ENCODE assay signal across 17 cellular contexts in the genomic region with DNA sequence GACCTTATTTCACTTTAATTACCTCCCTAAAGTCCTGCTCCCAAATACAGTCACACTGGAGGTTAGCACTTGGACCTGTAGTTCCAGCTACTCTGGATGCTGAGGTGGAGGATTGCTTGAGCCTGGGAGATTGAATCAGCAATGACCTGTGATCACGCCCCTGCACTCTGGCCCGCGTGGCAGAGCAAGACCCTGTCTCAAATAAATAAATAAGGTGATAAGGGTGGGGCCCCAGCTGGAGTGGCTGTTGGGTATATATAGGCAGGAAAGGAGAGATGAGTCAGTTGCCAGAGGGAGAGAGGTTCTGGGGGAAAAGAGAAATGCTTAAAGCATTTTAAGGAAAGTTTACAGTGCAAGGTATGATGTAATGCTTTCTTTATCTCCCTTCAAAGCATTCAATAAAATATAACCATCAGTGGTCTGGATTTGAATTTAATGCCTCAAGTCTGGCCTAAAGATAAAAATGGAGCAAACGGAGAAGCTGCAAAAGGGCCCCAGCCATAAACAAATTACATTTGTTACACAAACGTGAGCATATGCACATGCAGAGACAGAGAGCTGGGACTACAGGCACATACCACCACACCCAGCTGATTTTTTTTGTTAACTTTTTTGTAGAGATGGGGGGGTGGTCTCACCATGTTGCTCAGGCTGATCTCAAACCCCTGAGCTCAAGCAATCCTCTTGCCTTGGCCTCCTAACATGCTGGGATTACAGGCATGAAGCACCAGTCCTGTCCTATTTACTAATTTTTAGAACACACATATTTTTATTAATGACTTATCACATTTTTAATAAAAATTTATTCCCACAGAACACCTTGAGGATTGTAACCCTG. TPM values are rescaled to one million over a fixed set of nuclear protein-coding genes. Genes with fewer than 3 reads are reported as not detected.
DNase-seq lines count a peak whose midpoint lies in the region; TF ChIP-seq lines count a peak whose summit lies in the region.
"Had no signal": no experiment of that assay in that cellular context is flagged by ENCODE, and none has a peak within 500 bp of the region (broad histone marks: within the 10 kb centered on the region; RNA-seq: fewer than 3 reads in every experiment).

No MANE protein-coding gene starts in this region.

- no peak overlapping the region for H3K4me2 ChIP-seq in fibroblast of lung (ENCODE audit: extremely low read depth, insufficient read depth, low read length)

- H3K36me3 ChIP-seq in fibroblast of lung (ENCODE audit: control insufficient read depth, insufficient read depth, low read length) = no peaks in the 10 kb centered on the region
- no peaks in the 10 kb centered on the region for H3K36me3 ChIP-seq in thyroid gland
- H3K36me3 ChIP-seq: lower lobe of right lung, vagina, WERI-Rb-1 had no signal

- no peak overlapping the region for H3K27ac ChIP-seq in fibroblast of lung (ENCODE audit: insufficient read depth, low read length)
- no peak overlapping the region for H3K27ac ChIP-seq in thyroid gland
- H3K27ac ChIP-seq: dorsolateral prefrontal cortex, lower lobe of right lung, vagina, WERI-Rb-1 had no signal

- no peak for TF ChIP-seq POLR2A in thyroid gland (IDR thresholded peaks at IDR 0.05)

- H3K9ac ChIP-seq in fibroblast of lung (ENCODE audit: insufficient read depth, low read length) = no peak overlapping the region

- no peaks in the 10 kb centered on the region for H3K79me2 ChIP-seq in fibroblast of lung (ENCODE audit: control insufficient read depth, insufficient read depth, low read length)

- no peaks in the 10 kb centered on the region for H3K4me1 ChIP-seq in fibroblast of lung (ENCODE audit: control insufficient read depth, extremely low read depth, insufficient read depth, low read length)
- no peaks in the 10 kb centered on the region for H3K4me1 ChIP-seq in thyroid gland
- H3K4me1 ChIP-seq: lower lobe of right lung had no signal

- intact Hi-C loops in posterior vena cava (cut with DNase I) (loop anchor here in 1 of 2 donors (10.0 kb wide), 1 partner anchor 105 kb away; no protein-coding TSS in a partner anchor), thyroid gland (cut with DNase I) (loop anchor here (10.0 kb wide), 1 partner anchor 155 kb away; no protein-coding TSS in a partner anchor)

- TF ChIP-seq CTCF in fibroblast of lung (conservative IDR thresholded peaks at IDR 0.05 in 1 of 2, IDR thresholded peaks at IDR 0.05 in 1 of 2; ENCODE audit: low read depth in 1 of 2, low read length in 2 of 2) = no peak
- TF ChIP-seq CTCF in thyroid gland (IDR thresholded peaks at IDR 0.05) = no peak

- WGBS in thyroid gland, 2 donors = 79 to 92% methylated on average over 5 of the region's 5 CpGs

- H3K27me3 ChIP-seq in fibroblast of lung (ENCODE audit: control insufficient read depth, insufficient read depth, low read length) (no peaks in the 10 kb centered on the region), thyroid gland (no peaks in the 10 kb centered on the region)
- H3K27me3 ChIP-seq: dorsolateral prefrontal cortex, vagina had no signal

- H3K9me3 ChIP-seq in fibroblast of lung (ENCODE audit: control insufficient read depth, insufficient read depth, low read depth, low read length) = no peaks in the 10 kb centered on the region
- H3K9me3 ChIP-seq in thyroid gland = no peaks in the 10 kb centered on the region
- H3K9me3 ChIP-seq: lower lobe of right lung, vagina had no signal

- DNase-seq in EL (peak; percentile 73), OCI-M1 (lab: John Stamatoyannopoulos, UW) (peak; percentile 26), fibroblast of lung (ENCODE audit: low read depth in 2 of 2) (peak; percentile 27 to 47), renal cortical epithelial cell (ENCODE audit: low read depth) (peak; percentile 18), posterior vena cava (ENCODE audit: low spot score) (no peak), NCI-H2029 (lab: John Stamatoyannopoulos, UW) (no peak), thyroid gland (no peak)
- no peak for DNase-seq in activated CD4-positive, alpha-beta T cell treated with anti-CD3 and anti-CD28 coated beads for 4 hours
- DNase-seq: activated CD8-positive, alpha-beta memory T cell treated with anti-CD3 and anti-CD28 coated beads for 24 hours; DMS79 treated with DMSO at 0.1 percent for 48 hours; dorsolateral prefrontal cortex; lower lobe of right lung; NCI-H1417; NCI-H345; WERI-Rb-1 had no signal

- H3K4me3 ChIP-seq in fibroblast of lung (replicated peaks in 1 of 4; ENCODE audit: control extremely low read depth in 1 of 4, insufficient read depth in 1 of 4, low read depth in 3 of 4, low read length in 4 of 4) (no peak overlapping the region), thyroid gland (replicated peaks in 1 of 3) (no peak overlapping the region)
- H3K4me3 ChIP-seq: dorsolateral prefrontal cortex, lower lobe of right lung, vagina had no signal

- H2AFZ ChIP-seq in fibroblast of lung (ENCODE audit: low read length) = no peak overlapping the region

- no peaks in the 10 kb centered on the region for H4K20me1 ChIP-seq in fibroblast of lung (ENCODE audit: control insufficient read depth, extremely low read depth, insufficient read depth, low read length)

RNA-seq across cellular contexts. Expression of gene PM20D2, which starts 6.1 kb away (rescaled TPM):
- total RNA-seq in fibroblast of lung (9.0 and 10.1 TPM in 2 replicates), renal cortical epithelial cell (21.5 and 28.7 TPM in 2 replicates), posterior vena cava (10 to 100 TPM in 1 of 2 donors, 1 to 10 TPM in 1; 9.1 to 14.0 TPM), thyroid gland (10 to 100 TPM; 21.5 to 33.3 (median 28.6) TPM)
- polyA plus RNA-seq in fibroblast of lung = 3.9 and 6.0 TPM in 2 replicates
- polyA plus RNA-seq in fibroblast of lung (2012) = 2.2 and 3.9 TPM in 2 replicates
- polyA minus RNA-seq in fibroblast of lung (ENCODE audit: low replicate concordance) = 1.6 and 2.7 TPM in 2 replicates

RNA-seq across cellular contexts. Expression of gene SRSF12, which starts 21.9 kb away (rescaled TPM):
- 0.33 and 0.51 TPM in 2 replicates for total RNA-seq in fibroblast of lung
- 0.10 and 0.11 TPM in 2 replicates for polyA plus RNA-seq in fibroblast of lung
- polyA plus RNA-seq in fibroblast of lung (2012) = 0.06 and 0.07 TPM in 2 replicates
- polyA minus RNA-seq in fibroblast of lung (ENCODE audit: low replicate concordance) = not detected in 2 replicates
- 4.0 and 5.7 TPM in 2 replicates for total RNA-seq in renal cortical epithelial cell
- 1 to 10 TPM; 3.4 to 3.5 TPM for total RNA-seq in posterior vena cava
- total RNA-seq in thyroid gland = 1 to 10 TPM in 3 of 4 donors, under 1 TPM in 1; 0.88 to 3.3 (median 2.7) TPM
- total RNA-seq: lower lobe of right lung had no signal
- polyA plus RNA-seq: BJ had no signal

RNA-seq across cellular contexts. Expression of gene PNRC1, which starts 59.2 kb away (rescaled TPM):
- total RNA-seq in fibroblast of lung = 65.1 and 73.7 TPM in 2 replicates
- 11.2 and 14.9 TPM in 2 replicates for polyA plus RNA-seq in fibroblast of lung
- polyA plus RNA-seq in fibroblast of lung (2012) = 36.2 and 67.4 TPM in 2 replicates
- polyA minus RNA-seq in fibroblast of lung (ENCODE audit: low replicate concordance) = 8.3 and 13.7 TPM in 2 replicates
- total RNA-seq in renal cortical epithelial cell = 35.3 and 110 TPM in 2 replicates
- total RNA-seq in posterior vena cava = 100 to 1,000 TPM; 280 to 381 TPM
- total RNA-seq in thyroid gland = 100 to 1,000 TPM; 189 to 307 (median 245) TPM

Comparison
In these comparisons a context has a peak if more than half of its experiments do, and no peak if none do; other contexts are left out.
1. DNase-seq: peak in EL (single experiment), OCI-M1 (single experiment), fibroblast of lung (2 of 2) and renal cortical epithelial cell (single experiment); none in posterior vena cava (single experiment), activated CD4-positive, alpha-beta T cell treated with anti-CD3 and anti-CD28 coated beads for 4 hours (0 of 2), NCI-H2029 (single experiment) and thyroid gland (0 of 2).